ENCODE assay signal across 8 cellular contexts in the genomic region with DNA sequence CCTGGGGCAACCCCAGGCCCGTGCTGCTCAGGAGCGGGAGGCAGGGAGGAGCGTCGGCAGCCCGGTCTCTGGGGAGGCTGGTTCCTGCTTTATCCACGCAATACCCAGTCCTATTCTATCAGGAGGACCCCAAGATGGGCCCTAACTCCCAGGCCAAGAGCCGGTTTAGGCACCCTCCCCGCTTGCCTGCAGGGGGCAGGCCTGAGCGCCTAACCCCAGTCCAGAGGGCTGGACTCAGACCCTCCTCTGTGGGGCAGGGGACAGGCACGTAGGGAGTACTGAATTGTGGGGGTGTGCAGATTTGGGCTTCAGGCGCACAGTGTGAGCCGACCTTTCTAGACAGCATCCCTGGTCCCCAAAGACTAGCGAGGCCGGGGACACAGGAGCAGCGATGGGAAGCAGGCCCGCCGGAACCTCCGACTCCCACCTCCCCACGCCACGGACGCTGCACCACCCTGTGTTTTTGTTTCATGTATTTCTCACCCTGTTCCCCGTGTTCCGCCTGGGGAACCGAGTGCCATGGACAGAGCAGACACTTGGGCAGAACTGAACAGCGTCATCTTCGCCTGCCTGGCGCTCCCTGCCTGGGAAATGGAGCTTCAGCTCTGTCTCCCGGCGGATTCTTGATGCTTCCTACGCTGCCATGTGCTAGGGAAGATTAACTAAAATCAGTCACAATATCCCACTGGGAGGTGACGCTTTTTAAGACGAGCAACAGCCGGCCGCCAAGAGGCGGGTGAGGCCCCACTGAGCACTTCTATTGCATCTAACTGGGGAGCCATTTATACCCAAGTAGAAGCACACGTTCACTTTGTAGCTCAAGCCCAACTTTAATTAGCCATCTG. TPM values are rescaled to one million over a fixed set of nuclear protein-coding genes. Genes with fewer than 3 reads are reported as not detected.
DNase-seq lines count a peak whose midpoint lies in the region; ATAC-seq, FAIRE-seq and TF ChIP-seq lines count a peak whose summit lies in the region.

No MANE protein-coding gene starts in this region.

- DNase-seq in A549 (ENCODE audit: low read depth in 1 of 2, low spot score in 1 of 2) = peak in 1 of 2 experiments; percentile 66
- peak; percentile 33 for DNase-seq in activated T-cell treated with anti-CD3 and anti-CD28 coated beads, Interleukin-2, amount 50 U/mL, for 1 hour
- DNase-seq in hepatic stellate cell (ENCODE audit: low spot score) = peak; percentile 54
- DNase-seq in tibial artery = no peak
- no peak for DNase-seq in stimulated activated naive CD4-positive, alpha-beta T cell treated with Interleukin-2 at 50 U/mL for 16 hours (lab: John Stamatoyannopoulos, UW)
- no peak for DNase-seq in SKM-1 (lab: John Stamatoyannopoulos, UW; ENCODE audit: unreplicated experiment)

- no peak overlapping the region for H3K4me2 ChIP-seq in A549

- CTCF ChIA-PET in A549 (lab: Yijun Ruan, JAX) = interaction anchor here (0.7 to 2.8 kb wide), 12 partner anchors 9 to 680 kb away, joined by 3 to 32 read pairs (median 4); no protein-coding TSS in a partner anchor

- peak; percentile 43 to 54; a peak in 4 of 5 replicates for TF ChIP-seq RAD21 in A549 (conservative IDR thresholded peaks at IDR 0.05 in 1 of 2, IDR thresholded peaks at IDR 0.05 in 1 of 2)

- H3K4me3 ChIP-seq in A549 (no peak overlapping the region), GM12875 (ENCODE audit: low read depth, low read length) (no peak overlapping the region), tibial artery (no peak overlapping the region)

- 86% methylated on average over 32 of the region's 36 CpGs for WGBS in A549 (ENCODE audit: missing lambda C conversion rate)

- FAIRE-seq in A549 (lab: Jason Lieb, UNC) = no peak

- POLR2A ChIA-PET in A549 (lab: Yijun Ruan, JAX) = interaction anchor here (1.6 kb wide), 1 partner anchor 11 kb away, joined by 3 read pairs; no protein-coding TSS in a partner anchor

- TF ChIP-seq EP300 in A549 (IDR thresholded peaks at IDR 0.05) = no peak

- H3K9me3 ChIP-seq in A549 (no peaks in the 10 kb centered on the region), tibial artery (no peaks in the 10 kb centered on the region)

- ATAC-seq in A549 = peak; percentile 51 to 64; a peak in 4 of 6 replicates
- no peak for ATAC-seq in GM21576 (IDR thresholded peaks at IDR 0.05; ENCODE audit: unreplicated experiment)

- TF ChIP-seq CTCF in A549 (IDR thresholded peaks at IDR 0.05) (peak; percentile 53), GM12875 (IDR thresholded peaks at IDR 0.05; ENCODE audit: borderline replicate concordance, insufficient read depth, low read depth, low read length) (peak; percentile 84), tibial artery (IDR thresholded peaks at IDR 0.05) (peak; percentile 18 to 39)

- no peaks in the 10 kb centered on the region for H3K27me3 ChIP-seq in tibial artery

- no peak for TF ChIP-seq POLR2A in A549 (IDR thresholded peaks at IDR 0.05; ENCODE audit: low read length)

- H3K36me3 ChIP-seq in tibial artery = peaks cover 0 to 9% (median 0%) of the 10 kb centered on the region in 3 donors

- intact Hi-C loops in tibial artery (cut with DNase I; ENCODE audit: low total_unique reads) = no loop called here

- no peak overlapping the region for H3K27ac ChIP-seq in A549
- no peak overlapping the region for H3K27ac ChIP-seq in tibial artery

- H3K4me1 ChIP-seq in A549 (peaks cover 23% of the 10 kb centered on the region), tibial artery (peaks cover 0 to 21% (median 13%) of the 10 kb centered on the region in 4 donors)

TF ChIP-seq in A549, 52 proteins besides CTCF, POLR2A, EP300 and RAD21:
- TF ChIP-seq SREBF2 (IDR thresholded peaks at IDR 0.05) = no peak
- TF ChIP-seq TFCP2L1 (CRISPR knock-in tag; IDR thresholded peaks at IDR 0.05) = no peak
- peak; percentile 58 for TF ChIP-seq SMC3 (IDR thresholded peaks at IDR 0.05)
- TF ChIP-seq NPAS2 (CRISPR knock-in tag; IDR thresholded peaks at IDR 0.05; ENCODE audit: borderline replicate concordance) = no peak

RNA-seq across cellular contexts. Expression of a gene that starts 5.3 kb away (rescaled TPM):
- polyA plus RNA-seq in A549 (2011; rRNA removed) (32.9 and 38.3 TPM in 2 replicates), A549 (2017; fragmentation: RNase III; extraction: RNeasy Plus Mini Kit Qiagen cat#74134 plus additional on column Dnase treatment) (92.3 to 95.4 TPM (median 92.9 TPM) in 3 replicates)
- 119 and 138 TPM in 2 replicates for polyA plus RNA-seq in A549 (2012; cell fraction: cytosol; rRNA removed)
- 78.7 TPM in 2 replicates for polyA plus RNA-seq in A549 (2012; cell fraction: nucleus; rRNA removed)
- polyA minus RNA-seq in A549 (2011; rRNA and poly(A)+ RNA removed) = 22.9 and 34.6 TPM in 2 replicates

RNA-seq across cellular contexts. Expression of a gene that starts 5.4 kb away (rescaled TPM):
- polyA plus RNA-seq in A549 (2011; rRNA removed) (30.6 and 35.6 TPM in 2 replicates), A549 (2017; fragmentation: RNase III; extraction: RNeasy Plus Mini Kit Qiagen cat#74134 plus additional on column Dnase treatment) (41.3 to 47.0 TPM (median 44.0 TPM) in 3 replicates)
- polyA plus RNA-seq in A549 (2012; cell fraction: cytosol; rRNA removed) = 26.6 and 30.3 TPM in 2 replicates
- polyA plus RNA-seq in A549 (2012; cell fraction: nucleus; rRNA removed) = 13.3 and 14.7 TPM in 2 replicates
- 13.8 and 20.1 TPM in 2 replicates for polyA minus RNA-seq in A549 (2011; rRNA and poly(A)+ RNA removed)

RNA-seq across cellular contexts. Expression of a gene that starts 14.6 kb away (rescaled TPM):
- polyA plus RNA-seq in A549 (2011; rRNA removed) (10.4 and 16.6 TPM in 2 replicates), A549 (2017; fragmentation: RNase III; extraction: RNeasy Plus Mini Kit Qiagen cat#74134 plus additional on column Dnase treatment) (12.6 to 14.9 TPM (median 13.6 TPM) in 3 replicates)
- 24.1 and 27.9 TPM in 2 replicates for polyA plus RNA-seq in A549 (2012; cell fraction: cytosol; rRNA removed)
- polyA plus RNA-seq in A549 (2012; cell fraction: nucleus; rRNA removed) = 45.5 and 56.8 TPM in 2 replicates
- polyA minus RNA-seq in A549 (2011; rRNA and poly(A)+ RNA removed) = 15.3 and 24.3 TPM in 2 replicates

Comparison
In these comparisons a context has a peak if more than half of its experiments do, and no peak if none do; other contexts are left out.
1. DNase-seq: peak in activated T-cell treated with anti-CD3 and anti-CD28 coated beads, Interleukin-2, amount 50 U/mL, for 1 hour (single experiment) and hepatic stellate cell (single experiment); none in tibial artery (0 of 2), stimulated activated naive CD4-positive, alpha-beta T cell treated with Interleukin-2 at 50 U/mL for 16 hours (single experiment) and SKM-1 (single experiment).
2. CTCF ChIP-seq: peak in every context shown above with its lines; median percentile 84 in GM12875; 53 in A549; 28 in tibial artery.